16 cellular contexts compared by ENCODE assay signal in genomic region chr18:48476550-48476917, GRCh38.
"Had no signal": no experiment of that assay in that cellular context is flagged by ENCODE, and none has a peak within 500 bp of the region (broad histone marks: within the 10 kb centered on the region; RNA-seq: fewer than 3 reads in every experiment).

No MANE protein-coding gene starts in this region.

- H3K9me3 ChIP-seq: adrenal gland, breast epithelium, colonic mucosa had no signal

- H3K27ac ChIP-seq: adrenal gland, breast epithelium, cardiac muscle cell, colonic mucosa, epithelial cell of prostate, heart left ventricle, WERI-Rb-1 had no signal

- H3K27me3 ChIP-seq: adrenal gland, breast epithelium, cardiac muscle cell, colonic mucosa, heart left ventricle had no signal

- H3K4me1 ChIP-seq: colonic mucosa had no signal

- H3K4me3 ChIP-seq: adrenal gland, breast epithelium, cardiac muscle cell, colonic mucosa, heart left ventricle had no signal

- DNase-seq: activated B cell treated with CpG ODN at 0.5 μM for 24 hours; activated CD8-positive, alpha-beta memory T cell treated with anti-CD3 and anti-CD28 coated beads, Interleukin-2, amount 50 U/mL, for 48 hours; activated gamma-delta T cell treated with Interleukin-2 at 50 U/mL for 16 hours; activated naive CD4-positive, alpha-beta T cell treated with anti-CD3 and anti-CD28 coated beads, Interleukin-2, amount 50 U/mL, for 16 hours; activated T-cell treated with anti-CD3 and anti-CD28 coated beads for 4 hours; activated T-cell treated with anti-CD3 and anti-CD28 coated beads, Interleukin-2, amount 50 U/mL, for 24 hours; colonic mucosa; effector CD8-positive, alpha-beta T cell; T-helper 9 cell had no signal

- H3K36me3 ChIP-seq: adrenal gland, breast epithelium, cardiac muscle cell, colonic mucosa, heart left ventricle, WERI-Rb-1 had no signal

- FAIRE-seq: frontal cortex had no signal
